In genomic region chr19:42303876-42304275, GRCh38 we compare ENCODE assay signal across 1 cellular context.
TF ChIP-seq lines count a peak whose summit lies in the region.

No MANE protein-coding gene starts in this region.

TF ChIP-seq in neural cell, 6 proteins besides CTCF, POLR2A, EP300 and RAD21:
- TF ChIP-seq SMC3 (conservative IDR thresholded peaks at IDR 0.05; ENCODE audit: poor library complexity) (no peak), TAF1 (IDR thresholded peaks at IDR 0.05; ENCODE audit: low read depth) (no peak), EZH2 (IDR thresholded peaks at IDR 0.05; ENCODE audit: borderline replicate concordance, insufficient read depth, low read length, poor library complexity, severe bottlenecking) (no peak), POLR2AphosphoS5 (IDR thresholded peaks at IDR 0.05) (no peak), REST (IDR thresholded peaks at IDR 0.05; ENCODE audit: borderline replicate concordance) (no peak), MXI1 (conservative IDR thresholded peaks at IDR 0.05; ENCODE audit: poor library complexity, severe bottlenecking) (no peak)
